ENCODE assay signal across 1 cellular context in the genomic region with DNA sequence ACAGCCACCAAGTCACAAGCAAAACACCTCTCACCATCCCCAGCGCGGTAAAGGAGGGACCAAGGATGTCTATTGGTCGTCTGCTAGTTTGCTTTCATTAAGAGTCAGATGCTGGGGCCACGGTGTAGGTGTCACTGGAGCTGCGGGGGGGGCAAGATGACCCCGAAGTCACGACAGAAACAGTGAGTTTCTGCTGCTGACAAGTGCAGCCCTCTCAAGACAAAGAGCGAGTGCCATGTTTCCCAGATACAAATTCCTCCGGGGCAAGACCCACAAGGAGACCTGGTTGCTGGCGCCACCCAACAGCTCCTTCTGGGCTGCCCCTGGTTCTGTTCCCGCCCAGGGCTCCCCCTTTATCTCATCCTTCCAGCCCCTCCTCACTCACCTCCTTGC.
TF ChIP-seq lines count a peak whose summit lies in the region.

No MANE protein-coding gene starts in this region.

TF ChIP-seq in GM12878, 131 proteins besides CTCF, POLR2A, EP300 and RAD21:
- TF ChIP-seq, protein P1, sequence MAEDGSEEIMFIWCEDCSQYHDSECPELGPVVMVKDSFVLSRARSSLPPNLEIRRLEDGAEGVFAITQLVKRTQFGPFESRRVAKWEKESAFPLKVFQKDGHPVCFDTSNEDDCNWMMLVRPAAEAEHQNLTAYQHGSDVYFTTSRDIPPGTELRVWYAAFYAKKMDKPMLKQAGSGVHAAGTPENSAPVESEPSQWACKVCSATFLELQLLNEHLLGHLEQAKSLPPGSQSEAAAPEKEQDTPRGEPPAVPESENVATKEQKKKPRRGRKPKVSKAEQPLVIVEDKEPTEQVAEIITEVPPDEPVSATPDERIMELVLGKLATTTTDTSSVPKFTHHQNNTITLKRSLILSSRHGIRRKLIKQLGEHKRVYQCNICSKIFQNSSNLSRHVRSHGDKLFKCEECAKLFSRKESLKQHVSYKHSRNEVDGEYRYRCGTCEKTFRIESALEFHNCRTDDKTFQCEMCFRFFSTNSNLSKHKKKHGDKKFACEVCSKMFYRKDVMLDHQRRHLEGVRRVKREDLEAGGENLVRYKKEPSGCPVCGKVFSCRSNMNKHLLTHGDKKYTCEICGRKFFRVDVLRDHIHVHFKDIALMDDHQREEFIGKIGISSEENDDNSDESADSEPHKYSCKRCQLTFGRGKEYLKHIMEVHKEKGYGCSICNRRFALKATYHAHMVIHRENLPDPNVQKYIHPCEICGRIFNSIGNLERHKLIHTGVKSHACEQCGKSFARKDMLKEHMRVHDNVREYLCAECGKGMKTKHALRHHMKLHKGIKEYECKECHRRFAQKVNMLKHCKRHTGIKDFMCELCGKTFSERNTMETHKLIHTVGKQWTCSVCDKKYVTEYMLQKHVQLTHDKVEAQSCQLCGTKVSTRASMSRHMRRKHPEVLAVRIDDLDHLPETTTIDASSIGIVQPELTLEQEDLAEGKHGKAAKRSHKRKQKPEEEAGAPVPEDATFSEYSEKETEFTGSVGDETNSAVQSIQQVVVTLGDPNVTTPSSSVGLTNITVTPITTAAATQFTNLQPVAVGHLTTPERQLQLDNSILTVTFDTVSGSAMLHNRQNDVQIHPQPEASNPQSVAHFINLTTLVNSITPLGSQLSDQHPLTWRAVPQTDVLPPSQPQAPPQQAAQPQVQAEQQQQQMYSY (CRISPR knock-in tag; IDR thresholded peaks at IDR 0.05): no peak
- TF ChIP-seq ETV6 (conservative IDR thresholded peaks at IDR 0.05 in 1 of 2, IDR thresholded peaks at IDR 0.05 in 1 of 2; ENCODE audit: borderline replicate concordance in 1 of 2, low read depth in 1 of 2) (no peak), RFX5 (IDR thresholded peaks at IDR 0.05; ENCODE audit: low read depth, low read length) (no peak), NR2F1 (conservative IDR thresholded peaks at IDR 0.05) (peak; percentile 4; the same call in 1 of the 2 replicates), TCF12 (IDR thresholded peaks at IDR 0.05; ENCODE audit: low read depth, low read length) (no peak), WRNIP1 (IDR thresholded peaks at IDR 0.05; ENCODE audit: borderline replicate concordance, low read depth, low read length) (no peak), SP1 (IDR thresholded peaks at IDR 0.05; ENCODE audit: low read depth, low read length) (no peak)
- TF ChIP-seq, protein P2, sequence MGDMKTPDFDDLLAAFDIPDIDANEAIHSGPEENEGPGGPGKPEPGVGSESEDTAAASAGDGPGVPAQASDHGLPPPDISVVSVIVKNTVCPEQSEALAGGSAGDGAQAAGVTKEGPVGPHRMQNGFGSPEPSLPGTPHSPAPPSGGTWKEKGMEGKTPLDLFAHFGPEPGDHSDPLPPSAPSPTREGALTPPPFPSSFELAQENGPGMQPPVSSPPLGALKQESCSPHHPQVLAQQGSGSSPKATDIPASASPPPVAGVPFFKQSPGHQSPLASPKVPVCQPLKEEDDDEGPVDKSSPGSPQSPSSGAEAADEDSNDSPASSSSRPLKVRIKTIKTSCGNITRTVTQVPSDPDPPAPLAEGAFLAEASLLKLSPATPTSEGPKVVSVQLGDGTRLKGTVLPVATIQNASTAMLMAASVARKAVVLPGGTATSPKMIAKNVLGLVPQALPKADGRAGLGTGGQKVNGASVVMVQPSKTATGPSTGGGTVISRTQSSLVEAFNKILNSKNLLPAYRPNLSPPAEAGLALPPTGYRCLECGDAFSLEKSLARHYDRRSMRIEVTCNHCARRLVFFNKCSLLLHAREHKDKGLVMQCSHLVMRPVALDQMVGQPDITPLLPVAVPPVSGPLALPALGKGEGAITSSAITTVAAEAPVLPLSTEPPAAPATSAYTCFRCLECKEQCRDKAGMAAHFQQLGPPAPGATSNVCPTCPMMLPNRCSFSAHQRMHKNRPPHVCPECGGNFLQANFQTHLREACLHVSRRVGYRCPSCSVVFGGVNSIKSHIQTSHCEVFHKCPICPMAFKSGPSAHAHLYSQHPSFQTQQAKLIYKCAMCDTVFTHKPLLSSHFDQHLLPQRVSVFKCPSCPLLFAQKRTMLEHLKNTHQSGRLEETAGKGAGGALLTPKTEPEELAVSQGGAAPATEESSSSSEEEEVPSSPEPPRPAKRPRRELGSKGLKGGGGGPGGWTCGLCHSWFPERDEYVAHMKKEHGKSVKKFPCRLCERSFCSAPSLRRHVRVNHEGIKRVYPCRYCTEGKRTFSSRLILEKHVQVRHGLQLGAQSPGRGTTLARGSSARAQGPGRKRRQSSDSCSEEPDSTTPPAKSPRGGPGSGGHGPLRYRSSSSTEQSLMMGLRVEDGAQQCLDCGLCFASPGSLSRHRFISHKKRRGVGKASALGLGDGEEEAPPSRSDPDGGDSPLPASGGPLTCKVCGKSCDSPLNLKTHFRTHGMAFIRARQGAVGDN (IDR thresholded peaks at IDR 0.05): no peak
